ENCODE assay signal across 8 cellular contexts in the genomic region with DNA sequence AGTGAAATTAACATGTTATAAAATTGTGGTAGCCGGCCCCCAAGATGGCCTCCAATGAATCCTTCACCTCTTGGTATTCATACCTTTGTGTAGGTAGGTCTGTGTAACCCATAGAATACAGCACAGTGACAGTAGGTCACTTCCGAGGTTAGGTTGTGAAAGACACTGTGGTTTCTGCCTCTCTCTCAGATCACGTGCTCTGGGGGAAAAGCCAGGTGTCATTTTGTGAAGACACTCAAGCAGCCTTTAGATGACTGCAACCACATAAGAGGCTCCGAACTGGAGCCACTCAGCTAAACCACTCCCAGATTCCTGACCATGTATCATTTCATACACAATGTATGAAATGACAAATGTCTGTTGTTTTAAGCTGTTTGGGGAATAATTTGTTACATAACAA. TPM values are rescaled to one million over a fixed set of nuclear protein-coding genes. Genes with fewer than 3 reads are reported as not detected.
DNase-seq lines count a peak whose midpoint lies in the region; ATAC-seq, FAIRE-seq and TF ChIP-seq lines count a peak whose summit lies in the region.

No MANE protein-coding gene starts in this region.

- DNase-seq in DMS79 (lab: John Stamatoyannopoulos, UW) (peak; percentile 62), LHCN-M2 (ENCODE audit: low read depth) (peak; percentile 50), testis (no peak), NCI-H526 (lab: John Stamatoyannopoulos, UW) (no peak), kidney (no peak)
- DNase-seq in activated CD8-positive, alpha-beta memory T cell treated with anti-CD3 and anti-CD28 coated beads, Interleukin-2, amount 50 U/mL, for 4 hours: peak; percentile 47
- peak; percentile 24 to 35 for DNase-seq in stimulated activated CD4-positive, alpha-beta T cell treated with anti-CD3 and anti-CD28 coated beads, Interleukin-15, amount 100 ng/mL, for 48 hours (ENCODE audit: low read depth in 2 of 2)

- H3K4me1 ChIP-seq in testis: no peaks in the 10 kb centered on the region
- peaks cover 0 to 5% of the 10 kb centered on the region in 2 donors for H3K4me1 ChIP-seq in kidney (ENCODE audit: control insufficient read depth in 1 of 2, insufficient read depth in 1 of 2, low read depth in 1 of 2, low read length in 2 of 2)

- ATAC-seq in GM21515 (IDR thresholded peaks at IDR 0.05; ENCODE audit: unreplicated experiment): peak; percentile 96

- FAIRE-seq in kidney (lab: Jason Lieb, UNC): no peak

- TF ChIP-seq POLR2A in testis (IDR thresholded peaks at IDR 0.05): no peak

- TF ChIP-seq CTCF in testis (IDR thresholded peaks at IDR 0.05) (no peak), kidney (IDR thresholded peaks at IDR 0.05; ENCODE audit: borderline replicate concordance, extremely low read depth, insufficient read depth) (no peak)

- no peak overlapping the region for H3K9ac ChIP-seq in kidney (ENCODE audit: low read length in 2 of 2)

- H3K27ac ChIP-seq in testis: no peak overlapping the region
- H3K27ac ChIP-seq in kidney (ENCODE audit: low read depth in 2 of 2, low read length in 2 of 2): no peak overlapping the region

- no peaks in the 10 kb centered on the region for H3K36me3 ChIP-seq in testis (ENCODE audit: low read depth, missing control alignments)
- H3K36me3 ChIP-seq in kidney (ENCODE audit: control insufficient read depth in 1 of 2, insufficient read depth in 2 of 2, low read length in 2 of 2): no peaks in the 10 kb centered on the region

- no peaks in the 10 kb centered on the region for H3K9me3 ChIP-seq in testis
- no peaks in the 10 kb centered on the region for H3K9me3 ChIP-seq in kidney (ENCODE audit: control insufficient read depth in 1 of 2, low read length in 2 of 2)

- H3K4me3 ChIP-seq in testis (no peak overlapping the region), kidney (ENCODE audit: low read length in 2 of 2) (no peak overlapping the region)

- 82 to 98% methylated on average over 4 of the region's 4 CpGs for WGBS in testis, 2 donors

- intact Hi-C loops in testis (cut with DNase I; ENCODE audit: low total_unique reads): no loop called here
- intact Hi-C loops in kidney (cut with DNase I): no loop called here

- no peaks in the 10 kb centered on the region for H3K27me3 ChIP-seq in testis

RNA-seq across cellular contexts. Expression of a gene that starts 9.8 kb away (rescaled TPM):
- total RNA-seq in LHCN-M2 (2014; rRNA removed) (13.9 and 17.3 TPM in 2 replicates), testis (10 to 100 TPM; 36.0 to 52.0 TPM), kidney (18.4 TPM)
- 3.3 TPM for polyA plus RNA-seq in LHCN-M2 (2012)
- polyA plus RNA-seq in testis (ENCODE audit: insufficient read depth, low read depth, low replicate concordance) (36.4 TPM), kidney (ENCODE audit: insufficient read depth, low read depth, low replicate concordance) (6.3 TPM)

Comparison
In these comparisons a context has a peak if more than half of its experiments do, and no peak if none do; other contexts are left out.
1. DNase-seq: peak in DMS79 (single experiment), LHCN-M2 (single experiment), activated CD8-positive, alpha-beta memory T cell treated with anti-CD3 and anti-CD28 coated beads, Interleukin-2, amount 50 U/mL, for 4 hours (single experiment) and stimulated activated CD4-positive, alpha-beta T cell treated with anti-CD3 and anti-CD28 coated beads, Interleukin-15, amount 100 ng/mL, for 48 hours (2 of 2); none in testis (single experiment), NCI-H526 (0 of 2) and kidney (single experiment).